ENCODE assay signal across 16 cellular contexts in genomic region chr2:236768393-236769140, GRCh38.
DNase-seq lines count a peak whose midpoint lies in the region; ATAC-seq, FAIRE-seq and TF ChIP-seq lines count a peak whose summit lies in the region.
"Had no signal": no experiment of that assay in that cellular context is flagged by ENCODE, and none has a peak within 500 bp of the region (broad histone marks: within the 10 kb centered on the region; RNA-seq: fewer than 3 reads in every experiment).

No MANE protein-coding gene starts in this region.

- H3K36me3 ChIP-seq in keratinocyte (ENCODE audit: control insufficient read depth in 2 of 2, extremely low read depth in 1 of 2, insufficient read depth in 2 of 2, low read length in 2 of 2): no peaks in the 10 kb centered on the region
- H3K36me3 ChIP-seq: colonic mucosa had no signal

- H3K4me2 ChIP-seq in A549 (no peak overlapping the region), keratinocyte (ENCODE audit: control insufficient read depth, extremely low read depth, insufficient read depth, low read depth, low read length) (no peak overlapping the region)

- DNase-seq in A549 (ENCODE audit: low read depth in 1 of 2, low spot score in 1 of 2) (no peak), H4 (ENCODE audit: low spot score) (peak; percentile 69), astrocyte of the hippocampus (ENCODE audit: low read depth, low spot score) (peak; percentile 93), keratinocyte (ENCODE audit: low read depth, low spot score) (no peak), AML-193 (lab: John Stamatoyannopoulos, UW) (no peak), NCI-H2029 (lab: John Stamatoyannopoulos, UW) (no peak)
- DNase-seq: activated CD4-positive, CD25-positive, alpha-beta regulatory T cell; colonic mucosa; Kasumi-1; NCI-H2029 treated with DMSO at 0.1 percent for 48 hours; stimulated activated CD4-positive, alpha-beta T cell treated with anti-CD3 and anti-CD28 coated beads, Interleukin-15, amount 100 ng/mL, for 24 hours had no signal

- no peak for FAIRE-seq in A549 (lab: Jason Lieb, UNC)
- FAIRE-seq in keratinocyte (lab: Jason Lieb, UNC): no peak
- FAIRE-seq: GM12878 had no signal

- TF ChIP-seq EP300 in A549 (IDR thresholded peaks at IDR 0.05): no peak

- H3K9me1 ChIP-seq in keratinocyte (ENCODE audit: control insufficient read depth, extremely low read depth, insufficient read depth, low read length): no peaks in the 10 kb centered on the region

- H3K4me3 ChIP-seq in A549 (no peak overlapping the region), keratinocyte (ENCODE audit: control insufficient read depth in 2 of 3, extremely low read depth in 1 of 3, insufficient read depth in 2 of 3, low read depth in 1 of 3, low read length in 3 of 3) (no peak overlapping the region)
- H3K4me3 ChIP-seq: colonic mucosa, GM12878 had no signal

- no peak for TF ChIP-seq RAD21 in A549 (conservative IDR thresholded peaks at IDR 0.05 in 1 of 2, IDR thresholded peaks at IDR 0.05 in 1 of 2)

- POLR2A ChIA-PET in A549 (lab: Yijun Ruan, JAX): interaction anchor here (2.2 kb wide), 1 partner anchor 107 kb away, joined by 13 read pairs; no protein-coding TSS in a partner anchor

- H3K27ac ChIP-seq in A549: peak overlapping the region; percentile 73 to 82
- peak overlapping the region; percentile 96 for H3K27ac ChIP-seq in keratinocyte (ENCODE audit: control insufficient read depth, insufficient read depth, low read length)
- H3K27ac ChIP-seq: colonic mucosa, HL-60 had no signal

- CTCF ChIA-PET in A549 (lab: Yijun Ruan, JAX): interaction anchor here (0.6 to 2.1 kb wide), 6 partner anchors 13 to 259 kb away, joined by 3 to 9 read pairs (median 3); no protein-coding TSS in a partner anchor

- H3K4me1 ChIP-seq in A549 (peaks cover 21% of the 10 kb centered on the region), keratinocyte (ENCODE audit: control insufficient read depth, extremely low read depth, insufficient read depth, low read length) (peaks cover 40% of the 10 kb centered on the region)
- H3K4me1 ChIP-seq: colonic mucosa had no signal

- TF ChIP-seq CTCF in A549 (IDR thresholded peaks at IDR 0.05): no peak
- TF ChIP-seq CTCF in keratinocyte (optimal IDR thresholded peaks at IDR 0.05 in 1 of 3, IDR thresholded peaks at IDR 0.05 in 1 of 3, conservative IDR thresholded peaks at IDR 0.05 in 1 of 3; ENCODE audit: extremely low read depth in 1 of 3, insufficient read depth in 2 of 3, low read length in 3 of 3): no peak

- H4K20me1 ChIP-seq in keratinocyte (ENCODE audit: control insufficient read depth, extremely low read depth, insufficient read depth, low read length): no peaks in the 10 kb centered on the region

- dilution Hi-C loops in keratinocyte (cut with MboI; ENCODE audit: extremely low pct_ligation_motif_present, low sequenced_read_pairs): no loop called here

- TF ChIP-seq POLR2A in A549 (IDR thresholded peaks at IDR 0.05; ENCODE audit: low read length): no peak

- no peaks in the 10 kb centered on the region for H3K27me3 ChIP-seq in keratinocyte (ENCODE audit: control insufficient read depth, extremely low read depth, insufficient read depth, low read length)
- H3K27me3 ChIP-seq: colonic mucosa had no signal

- ATAC-seq in A549 (no peak), GM18502 (IDR thresholded peaks at IDR 0.05; ENCODE audit: poor library complexity, unreplicated experiment) (no peak), HG03159 (IDR thresholded peaks at IDR 0.05; ENCODE audit: unreplicated experiment) (no peak)
- ATAC-seq: activated naive CD4-positive, alpha-beta T cell treated with anti-CD3 and anti-CD28 coated beads, Interleukin-2, amount 50 U/mL, for 72 hours; GM12878 had no signal

- peak overlapping the region; percentile 71 for H3K9ac ChIP-seq in keratinocyte (ENCODE audit: control insufficient read depth, extremely low read depth, insufficient read depth, low read length)

- WGBS in A549 (ENCODE audit: missing lambda C conversion rate): 74% methylated on average over 4 of the region's 4 CpGs

- H3K79me2 ChIP-seq in keratinocyte (ENCODE audit: control insufficient read depth, insufficient read depth, low read length): no peaks in the 10 kb centered on the region

- H3K9me3 ChIP-seq in A549 (peaks cover 13% of the 10 kb centered on the region), keratinocyte (ENCODE audit: control insufficient read depth, low read depth, low read length) (no peaks in the 10 kb centered on the region)
- H3K9me3 ChIP-seq: colonic mucosa had no signal

- no peak overlapping the region for H2AFZ ChIP-seq in keratinocyte (ENCODE audit: control insufficient read depth, low read length)

TF ChIP-seq in A549, 52 proteins besides CTCF, POLR2A, EP300 and RAD21:
- no peak for TF ChIP-seq HDAC2 (IDR thresholded peaks at IDR 0.05)

Comparison
In these comparisons a context has a peak if more than half of its experiments do, and no peak if none do; other contexts are left out.
1. DNase-seq: peak in H4 (single experiment) and astrocyte of the hippocampus (single experiment); none in A549 (0 of 2), keratinocyte (single experiment), AML-193 (0 of 2) and NCI-H2029 (single experiment).